ENCODE assay signal across 24 cellular contexts in the genomic region with DNA sequence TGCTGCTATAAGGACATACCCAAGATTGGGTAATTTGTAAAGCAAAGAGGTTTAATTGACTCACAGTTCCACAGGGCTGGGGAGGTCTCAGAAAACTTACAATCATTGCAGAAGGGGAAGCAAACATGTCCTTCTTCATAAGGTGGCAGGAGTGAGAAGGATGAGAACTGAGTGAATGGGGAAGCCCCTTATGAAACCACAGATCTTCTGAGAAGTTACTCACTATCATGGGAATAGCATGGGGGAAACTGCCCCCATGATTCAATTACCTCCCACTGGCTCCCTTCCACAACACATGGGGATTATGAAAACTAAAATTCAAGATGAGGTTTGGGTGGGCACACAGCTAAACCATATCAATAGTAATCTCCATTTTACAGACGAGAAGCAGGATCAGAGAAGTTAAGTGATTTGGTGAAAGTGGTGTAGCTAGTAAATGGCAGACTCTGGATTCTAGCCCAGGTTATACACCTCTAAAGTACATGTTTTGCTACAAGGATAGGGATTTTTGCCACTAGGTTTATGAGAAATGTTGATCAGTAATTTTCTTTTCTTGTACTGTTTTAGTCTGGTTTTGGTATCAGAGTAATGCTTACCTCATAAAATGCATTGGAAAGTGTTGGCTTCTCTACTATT. TPM values are rescaled to one million over a fixed set of nuclear protein-coding genes. Genes with fewer than 3 reads are reported as not detected.
DNase-seq lines count a peak whose midpoint lies in the region; ATAC-seq and TF ChIP-seq lines count a peak whose summit lies in the region.
"Had no signal": no experiment of that assay in that cellular context is flagged by ENCODE, and none has a peak within 500 bp of the region (broad histone marks: within the 10 kb centered on the region; RNA-seq: fewer than 3 reads in every experiment).

No MANE protein-coding gene starts in this region.

- peak; percentile 94 for ATAC-seq in activated CD4-positive, alpha-beta T cell treated with anti-CD3 and anti-CD28 coated beads for 36 hours
- no peak for ATAC-seq in mucosa of descending colon
- ATAC-seq: effector memory CD8-positive, alpha-beta T cell; left lung had no signal

- H3K27ac Mint-ChIP-seq in activated CD4-positive, alpha-beta T cell treated with anti-CD3 and anti-CD28 coated beads for 36 hours: peak overlapping the region; percentile 86
- H3K27ac Mint-ChIP-seq in activated T-helper 2 cell treated with anti-CD3 and anti-CD28 coated beads, Interferon-gamma antibody, Interleukin-2, Interleukin-4, amounts not matched to agents 10 μg/mL and 5 μg/mL and 100 μg/mL, durations not matched to agents 14 hours and 24 hours and 36 hours: peak overlapping the region; percentile 65
- H3K27ac Mint-ChIP-seq: effector memory CD8-positive, alpha-beta T cell; immature natural killer cell; type B pancreatic cell had no signal

- peaks cover 8% of the 10 kb centered on the region for H3K9me3 Mint-ChIP-seq in activated CD4-positive, alpha-beta T cell treated with anti-CD3 and anti-CD28 coated beads for 36 hours (ENCODE audit: low read depth)
- peaks cover 22% of the 10 kb centered on the region for H3K9me3 Mint-ChIP-seq in activated T-helper 2 cell treated with anti-CD3 and anti-CD28 coated beads, Interferon-gamma antibody, Interleukin-2, Interleukin-4, amounts not matched to agents 10 μg/mL and 5 μg/mL and 100 μg/mL, durations not matched to agents 14 hours and 24 hours and 36 hours
- H3K9me3 Mint-ChIP-seq: CD8-positive, alpha-beta memory T cell; effector memory CD8-positive, alpha-beta T cell; immature natural killer cell had no signal

- H3K4me1 ChIP-seq in ACC112 (ENCODE audit: control insufficient read depth, insufficient read depth, low read length, unreplicated experiment) (peaks cover 16% of the 10 kb centered on the region), mucosa of descending colon (ENCODE audit: low read depth) (no peaks in the 10 kb centered on the region)
- H3K4me1 ChIP-seq: breast epithelium, left lung had no signal

- POLR2A ChIA-PET in activated CD4-positive, alpha-beta T cell treated with anti-CD3 and anti-CD28 coated beads for 36 hours (lab: Charles Lee): no interaction called here

- no peaks in the 10 kb centered on the region for H3K27me3 ChIP-seq in ACC112 (ENCODE audit: insufficient read depth, low read length)
- H3K27me3 ChIP-seq: hepatocyte, left lung had no signal

- peak; percentile 29 for DNase-seq in activated CD4-positive, alpha-beta T cell treated with anti-CD3 and anti-CD28 coated beads for 36 hours
- DNase-seq in activated CD4-positive, alpha-beta T cell treated with anti-CD3 and anti-CD28 coated beads, Interleukin-2, amount 50 U/mL, for 1 hour: no peak
- DNase-seq in activated T-helper 2 cell treated with anti-CD3 and anti-CD28 coated beads, Interferon-gamma antibody, Interleukin-2, Interleukin-4, amounts not matched to agents 10 μg/mL and 5 μg/mL and 100 μg/mL, durations not matched to agents 14 hours and 24 hours and 36 hours (ENCODE audit: low spot score): no peak
- peak; percentile 44 for DNase-seq in iris pigment epithelial cell (ENCODE audit: low read depth)
- no peak for DNase-seq in mucosa of descending colon
- no peak for DNase-seq in posterior vena cava (ENCODE audit: low spot score)
- no peak for DNase-seq in GM20000 (ENCODE audit: low spot score)
- DNase-seq: AML-193; amygdala; CD8-positive, alpha-beta memory T cell; effector memory CD8-positive, alpha-beta T cell; immature natural killer cell; left lung; mesendoderm; NCI-H2081; NCI-H226; NCI-H748 treated with DMSO at 0.1 percent for 48 hours; occipital lobe; retina had no signal

- H3K27ac ChIP-seq in ACC112 (ENCODE audit: low read depth, low read length): peak overlapping the region; percentile 75
- H3K27ac ChIP-seq: breast epithelium, hepatocyte, left lung had no signal

- H3K4me3 Mint-ChIP-seq in activated CD4-positive, alpha-beta T cell treated with anti-CD3 and anti-CD28 coated beads for 36 hours: no peak overlapping the region
- no peak overlapping the region for H3K4me3 Mint-ChIP-seq in activated T-helper 2 cell treated with anti-CD3 and anti-CD28 coated beads, Interferon-gamma antibody, Interleukin-2, Interleukin-4, amounts not matched to agents 10 μg/mL and 5 μg/mL and 100 μg/mL, durations not matched to agents 14 hours and 24 hours and 36 hours (ENCODE audit: low read depth)
- H3K4me3 Mint-ChIP-seq: CD8-positive, alpha-beta memory T cell; effector memory CD8-positive, alpha-beta T cell; immature natural killer cell; type B pancreatic cell had no signal

- H3K36me3 Mint-ChIP-seq in activated CD4-positive, alpha-beta T cell treated with anti-CD3 and anti-CD28 coated beads for 36 hours (ENCODE audit: low read depth): peaks cover 10% of the 10 kb centered on the region
- H3K36me3 Mint-ChIP-seq in activated T-helper 2 cell treated with anti-CD3 and anti-CD28 coated beads, Interferon-gamma antibody, Interleukin-2, Interleukin-4, amounts not matched to agents 10 μg/mL and 5 μg/mL and 100 μg/mL, durations not matched to agents 14 hours and 24 hours and 36 hours (ENCODE audit: low read depth): peaks cover 6% of the 10 kb centered on the region
- H3K36me3 Mint-ChIP-seq: immature natural killer cell, type B pancreatic cell had no signal

- H3K79me2 ChIP-seq in ACC112 (ENCODE audit: control insufficient read depth, insufficient read depth, low read length, unreplicated experiment): no peaks in the 10 kb centered on the region
- H3K79me2 ChIP-seq: hepatocyte had no signal

- peak overlapping the region; percentile 14 for H2AFZ ChIP-seq in ACC112 (ENCODE audit: low read length, unreplicated experiment)
- H2AFZ ChIP-seq: hepatocyte had no signal

- no peaks in the 10 kb centered on the region for H3K9me3 ChIP-seq in mucosa of descending colon
- H3K9me3 ChIP-seq: breast epithelium, left lung had no signal

- H3K4me3 ChIP-seq in ACC112 (ENCODE audit: low read depth, low read length): no peak overlapping the region; the same call in 1 of the 2 replicates
- H3K4me3 ChIP-seq in mucosa of descending colon: no peak overlapping the region
- H3K4me3 ChIP-seq: breast epithelium, hepatocyte, left lung, smooth muscle cell had no signal

- H3K27me3 Mint-ChIP-seq in activated CD4-positive, alpha-beta T cell treated with anti-CD3 and anti-CD28 coated beads for 36 hours: no peaks in the 10 kb centered on the region
- no peaks in the 10 kb centered on the region for H3K27me3 Mint-ChIP-seq in activated T-helper 2 cell treated with anti-CD3 and anti-CD28 coated beads, Interferon-gamma antibody, Interleukin-2, Interleukin-4, amounts not matched to agents 10 μg/mL and 5 μg/mL and 100 μg/mL, durations not matched to agents 14 hours and 24 hours and 36 hours (ENCODE audit: low read depth)
- H3K27me3 Mint-ChIP-seq: effector memory CD8-positive, alpha-beta T cell; type B pancreatic cell had no signal

- CTCF ChIA-PET in activated CD4-positive, alpha-beta T cell treated with anti-CD3 and anti-CD28 coated beads for 36 hours (lab: Charles Lee): interaction anchor here (1.1 kb wide), 1 partner anchor 58 kb away, joined by 3 read pairs; no protein-coding TSS in a partner anchor

- H3K4me1 Mint-ChIP-seq in activated CD4-positive, alpha-beta T cell treated with anti-CD3 and anti-CD28 coated beads for 36 hours: peaks cover 34% of the 10 kb centered on the region
- H3K4me1 Mint-ChIP-seq in activated T-helper 2 cell treated with anti-CD3 and anti-CD28 coated beads, Interferon-gamma antibody, Interleukin-2, Interleukin-4, amounts not matched to agents 10 μg/mL and 5 μg/mL and 100 μg/mL, durations not matched to agents 14 hours and 24 hours and 36 hours (ENCODE audit: low read depth): peaks cover 10% of the 10 kb centered on the region

- intact Hi-C loops in activated CD4-positive, alpha-beta T cell treated with anti-CD3 and anti-CD28 coated beads for 36 hours (cut with DNase I, micrococcal nuclease): loop anchor here (1.0 to 10.0 kb wide), 5 partner anchors 20 to 631 kb away; no protein-coding TSS in a partner anchor
- intact Hi-C loops in activated T-helper 2 cell treated with anti-CD3 and anti-CD28 coated beads, Interferon-gamma antibody, Interleukin-2, Interleukin-4, amounts not matched to agents 10 μg/mL and 5 μg/mL and 100 μg/mL, durations not matched to agents 14 hours and 24 hours and 36 hours (cut with micrococcal nuclease): no loop called here
- intact Hi-C loops in mucosa of descending colon (cut with DNase I, micrococcal nuclease): no loop called here
- intact Hi-C loops in posterior vena cava (cut with DNase I): no loop called here

- TF ChIP-seq CTCF in mucosa of descending colon (IDR thresholded peaks at IDR 0.05) (no peak), GM20000 (IDR thresholded peaks at IDR 0.05; ENCODE audit: extremely low read depth, missing control alignments) (no peak)

- no peaks in the 10 kb centered on the region for H3K36me3 ChIP-seq in ACC112 (ENCODE audit: insufficient read depth, low read length)
- no peaks in the 10 kb centered on the region for H3K36me3 ChIP-seq in mucosa of descending colon (ENCODE audit: low read depth)
- H3K36me3 ChIP-seq: breast epithelium, left lung had no signal

RNA-seq across cellular contexts. Expression of a gene that starts 47.3 kb away (rescaled TPM):
- total RNA-seq in activated CD4-positive, alpha-beta T cell treated with anti-CD3 and anti-CD28 coated beads for 36 hours: 10 to 100 TPM; 15.1 to 18.2 TPM
- total RNA-seq in activated T-helper 2 cell treated with anti-CD3 and anti-CD28 coated beads, Interferon-gamma antibody, Interleukin-2, Interleukin-4, amounts not matched to agents 10 μg/mL and 5 μg/mL and 100 μg/mL, durations not matched to agents 14 hours and 24 hours and 36 hours: 24.5 and 25.0 TPM in 2 replicates
- 10 to 100 TPM; 20.8 to 34.5 (median 24.3) TPM for total RNA-seq in mucosa of descending colon
- total RNA-seq in posterior vena cava: 10 to 100 TPM; 24.7 to 29.4 TPM

Comparison
In these comparisons a context has a peak if more than half of its experiments do, and no peak if none do; other contexts are left out.
1. DNase-seq: peak in activated CD4-positive, alpha-beta T cell treated with anti-CD3 and anti-CD28 coated beads for 36 hours (single experiment) and iris pigment epithelial cell (single experiment); none in activated CD4-positive, alpha-beta T cell treated with anti-CD3 and anti-CD28 coated beads, Interleukin-2, amount 50 U/mL, for 1 hour (single experiment), activated T-helper 2 cell treated with anti-CD3 and anti-CD28 coated beads, Interferon-gamma antibody, Interleukin-2, Interleukin-4, amounts not matched to agents 10 μg/mL and 5 μg/mL and 100 μg/mL, durations not matched to agents 14 hours and 24 hours and 36 hours (single experiment), mucosa of descending colon (0 of 3), posterior vena cava (single experiment) and GM20000 (single experiment).
2. intact Hi-C loops: an anchor here in activated CD4-positive, alpha-beta T cell treated with anti-CD3 and anti-CD28 coated beads for 36 hours (1.0 to 10.0 kb wide); none called in activated T-helper 2 cell treated with anti-CD3 and anti-CD28 coated beads, Interferon-gamma antibody, Interleukin-2, Interleukin-4, amounts not matched to agents 10 μg/mL and 5 μg/mL and 100 μg/mL, durations not matched to agents 14 hours and 24 hours and 36 hours, mucosa of descending colon and posterior vena cava.